14 cellular contexts compared by ENCODE assay signal in genomic region chr4:52566136-52567031, GRCh38.
"Had no signal": no experiment of that assay in that cellular context is flagged by ENCODE, and none has a peak within 500 bp of the region (broad histone marks: within the 10 kb centered on the region; RNA-seq: fewer than 3 reads in every experiment).

No MANE protein-coding gene starts in this region.

- H3K9me3 ChIP-seq: ascending aorta, transverse colon, vagina had no signal

- H3K27me3 ChIP-seq: ascending aorta, transverse colon, vagina had no signal

- DNase-seq: activated CD4-positive, alpha-beta T cell treated with anti-CD3 and anti-CD28 coated beads, Interleukin-2, amount 10 ng/mL, durations not matched to agents 7 days and 5 days; activated naive CD4-positive, alpha-beta T cell; activated naive CD8-positive, alpha-beta T cell treated with anti-CD3 and anti-CD28 coated beads, Interleukin-2, amount 10 ng/mL, durations not matched to agents 7 days and 5 days; dermis blood vessel endothelial cell; glutamatergic neuron; nucleus accumbens; posterior cingulate gyrus; stimulated activated CD4-positive, alpha-beta T cell treated with anti-CD3 and anti-CD28 coated beads, Interleukin-2, amount 100 ng/mL, for 48 hours; stimulated activated naive CD4-positive, alpha-beta T cell; T-helper 2 cell; transverse colon had no signal

- H3K4me3 ChIP-seq: ascending aorta, transverse colon, vagina had no signal

- H3K27ac ChIP-seq: ascending aorta, epithelial cell of prostate, transverse colon, vagina had no signal

- H3K4me1 ChIP-seq: ascending aorta, transverse colon, vagina had no signal

- H3K36me3 ChIP-seq: ascending aorta, transverse colon, vagina had no signal
